Comparison of ENCODE assay signal across 8 cellular contexts in genomic region chrX:125205918-125206665, GRCh38.
A peak's percentile ranks its signal among the peaks of the same experiment; 100 is the strongest.
DNase-seq lines count a peak whose midpoint lies in the region; TF ChIP-seq lines count a peak whose summit lies in the region.

No MANE protein-coding gene starts in this region.

- H3K4me2 ChIP-seq in Loucy (ENCODE audit: low read depth, low read length, poor library complexity, severe bottlenecking): peak overlapping the region; percentile 74

- H3K9me2 ChIP-seq in Loucy (replicated peaks; ENCODE audit: low read depth, low read length): no peaks in the 10 kb centered on the region

- H3K9me3 ChIP-seq in Loucy (ENCODE audit: insufficient read depth, low read depth, low read length) (no peaks in the 10 kb centered on the region), mesodermal cell (ENCODE audit: control insufficient read depth, low read length) (no peaks in the 10 kb centered on the region)

- no peaks in the 10 kb centered on the region for H4K20me1 ChIP-seq in Loucy (ENCODE audit: insufficient read depth, low read length, poor library complexity, severe bottlenecking)

- in situ Hi-C loops in brain microvascular endothelial cell (cut with HindIII; ENCODE audit: low pct_ligation_motif_present, low sequenced_read_pairs): no loop called here

- TF ChIP-seq CTCF in Loucy (conservative IDR thresholded peaks at IDR 0.05; ENCODE audit: low read length) (no peak; the same call in 1 of the 2 replicates), brain microvascular endothelial cell (IDR thresholded peaks at IDR 0.05; ENCODE audit: low read depth, low read length, missing control alignments) (no peak)

- peak overlapping the region; percentile 88 for H2AFZ ChIP-seq in Loucy (ENCODE audit: low read length)

- peak; percentile 8 for DNase-seq in Ammon's horn (ENCODE audit: low spot score)
- no peak for DNase-seq in brain microvascular endothelial cell
- DNase-seq in NCI-H2029 (lab: John Stamatoyannopoulos, UW): no peak
- DNase-seq in activated CD8-positive, alpha-beta memory T cell treated with anti-CD3 and anti-CD28 coated beads for 24 hours: no peak
- DNase-seq in HT-29 (ENCODE audit: low spot score): no peak
- DNase-seq in stimulated activated CD4-positive, alpha-beta T cell treated with anti-CD3 and anti-CD28 coated beads, Interleukin-2, amount 100 ng/mL, for 24 hours: no peak

- H3K36me3 ChIP-seq in Loucy (ENCODE audit: insufficient read depth, low read length) (no peaks in the 10 kb centered on the region), brain microvascular endothelial cell (replicated peaks) (no peaks in the 10 kb centered on the region), mesodermal cell (ENCODE audit: control insufficient read depth, insufficient read depth, low read length) (no peaks in the 10 kb centered on the region)

- H3K9ac ChIP-seq in Loucy (ENCODE audit: low read depth, low read length, poor library complexity, severe bottlenecking): no peak overlapping the region

- H3F3A ChIP-seq in Loucy (ENCODE audit: low read depth): no peaks in the 10 kb centered on the region

- H3K27me3 ChIP-seq in Loucy (ENCODE audit: insufficient read depth, low read length, poor library complexity, severe bottlenecking) (no peaks in the 10 kb centered on the region), brain microvascular endothelial cell (replicated peaks) (peaks cover 7% of the 10 kb centered on the region)

- WGBS in mesodermal cell (ENCODE audit: insufficient coverage in 2 of 2), 2 experiments: 0 to 5% methylated on average over 4 to 8 of the region's 25 CpGs

- H3K27ac ChIP-seq in brain microvascular endothelial cell (no peak overlapping the region), mesodermal cell (ENCODE audit: low read depth, low read length, severe bottlenecking) (peak overlapping the region; percentile 66)

- no peaks in the 10 kb centered on the region for H3K79me2 ChIP-seq in Loucy (ENCODE audit: insufficient read depth, low read length)

- H3K4me3 ChIP-seq in Loucy (ENCODE audit: low read length, poor library complexity, severe bottlenecking) (peak overlapping the region; percentile 71), brain microvascular endothelial cell (ENCODE audit: low read depth, low read length) (peak overlapping the region; percentile 15), mesodermal cell (ENCODE audit: extremely low read depth, insufficient read depth, low read length, poor library complexity, severe bottlenecking) (peak overlapping the region; percentile 40)

- H3K4me1 ChIP-seq in Loucy (ENCODE audit: insufficient read depth, low read length, poor library complexity, severe bottlenecking): peaks cover 3% of the 10 kb centered on the region
- no peaks in the 10 kb centered on the region for H3K4me1 ChIP-seq in mesodermal cell (ENCODE audit: control insufficient read depth, insufficient read depth, low read length, poor library complexity, severe bottlenecking)

Comparison
In these comparisons a context has a peak if more than half of its experiments do, and no peak if none do; other contexts are left out.
1. H3K4me3 ChIP-seq: peak in every context shown above with its lines; median percentile 71 in Loucy; 40 in mesodermal cell; 15 in brain microvascular endothelial cell.